In the genomic region with DNA sequence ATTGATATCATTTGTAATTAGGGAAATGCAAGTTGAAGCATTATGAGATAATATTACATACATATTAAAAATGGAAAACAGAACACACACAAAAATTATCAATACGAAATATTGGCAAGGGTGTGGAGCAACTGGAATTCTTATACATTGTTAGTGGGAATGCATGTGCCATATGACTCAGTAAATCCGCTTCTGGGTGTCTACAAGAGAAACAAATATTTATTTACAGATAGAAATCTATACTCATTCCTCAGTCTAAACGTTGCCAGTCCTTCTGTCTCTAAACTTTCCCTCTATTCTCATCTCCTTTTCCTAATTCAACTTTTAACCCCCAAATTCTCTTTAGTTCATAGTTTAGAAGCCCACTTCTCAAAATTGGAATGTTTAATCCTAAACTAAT, we compare ENCODE assay signal across 9 cellular contexts.
"Had no signal": no experiment of that assay in that cellular context is flagged by ENCODE, and none has a peak within 500 bp of the region (broad histone marks: within the 10 kb centered on the region; RNA-seq: fewer than 3 reads in every experiment).

No MANE protein-coding gene starts in this region.

- H3K9me3 Mint-ChIP-seq: GM23338, H9, HFFc6 had no signal

- ATAC-seq: GM23338, HCT116 had no signal

- H2AFZ ChIP-seq: GM23248, GM23338 had no signal

- H3K27ac Mint-ChIP-seq: GM23338, H9, HFFc6 had no signal

- DNase-seq: GM23248, GOT3, H7, H9, HCEC 1CT, HFFc6 had no signal

- H3K27ac ChIP-seq: GM23248 had no signal

- H3K36me3 ChIP-seq: HAP-1 had no signal

- H3K4me1 Mint-ChIP-seq: GM23338 had no signal

- H3K4me3 Mint-ChIP-seq: GM23338, H9, HFFc6 had no signal

- H3K4me2 ChIP-seq: GM23338 had no signal

- H3K9me3 ChIP-seq: HAP-1 had no signal

- H3K9ac ChIP-seq: GM23248 had no signal

- H3K4me3 ChIP-seq: GM23248, GM23338, HAP-1 had no signal
